31 cellular contexts compared by ENCODE assay signal in the genomic region with DNA sequence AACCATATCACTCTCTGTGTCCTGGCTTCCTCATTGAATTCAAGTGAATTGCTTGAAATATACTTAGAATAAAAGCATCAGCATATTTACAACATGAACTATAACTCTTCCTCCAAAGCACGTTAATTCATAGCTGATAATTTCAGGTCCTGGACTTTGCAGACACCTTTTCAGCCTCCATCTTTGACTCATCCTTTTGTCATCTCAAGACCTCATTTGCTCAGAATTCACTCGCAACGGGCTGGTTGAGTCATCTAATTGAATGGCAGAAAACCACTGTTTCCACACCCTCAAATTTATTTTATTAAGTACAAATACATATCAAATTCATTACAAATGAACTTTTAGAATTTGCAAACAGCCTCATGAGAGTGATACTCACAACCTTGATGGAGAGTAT.
DNase-seq lines count a peak whose midpoint lies in the region; ATAC-seq and TF ChIP-seq lines count a peak whose summit lies in the region.
"Had no signal": no experiment of that assay in that cellular context is flagged by ENCODE, and none has a peak within 500 bp of the region (broad histone marks: within the 10 kb centered on the region; RNA-seq: fewer than 3 reads in every experiment).

No MANE protein-coding gene starts in this region.

- no peak overlapping the region for H3K4me3 ChIP-seq in epithelial cell of esophagus (ENCODE audit: low read length)
- H3K4me3 ChIP-seq: HAP-1, mucosa of descending colon, right lobe of liver, uterus had no signal

- peaks cover 2% of the 10 kb centered on the region for H3K9me3 Mint-ChIP-seq in activated CD4-positive, alpha-beta T cell treated with anti-CD3 and anti-CD28 coated beads for 36 hours (ENCODE audit: low read depth)

- H3K27me3 Mint-ChIP-seq in activated CD4-positive, alpha-beta T cell treated with anti-CD3 and anti-CD28 coated beads for 36 hours, result peaks cover 7% of the 10 kb centered on the region

- intact Hi-C loops in activated CD4-positive, alpha-beta T cell treated with anti-CD3 and anti-CD28 coated beads for 36 hours (cut with DNase I, micrococcal nuclease), result no loop called here

- CTCF ChIA-PET in activated CD4-positive, alpha-beta T cell treated with anti-CD3 and anti-CD28 coated beads for 36 hours (lab: Charles Lee), result no interaction called here

- H3K36me3 Mint-ChIP-seq in activated CD4-positive, alpha-beta T cell treated with anti-CD3 and anti-CD28 coated beads for 36 hours (ENCODE audit: low read depth), result peaks cover 2% of the 10 kb centered on the region
- H3K36me3 Mint-ChIP-seq: natural killer cell had no signal

- peak; percentile 31 for DNase-seq in activated CD4-positive, alpha-beta T cell treated with anti-CD3 and anti-CD28 coated beads for 36 hours
- no peak for DNase-seq in activated CD4-positive, alpha-beta T cell treated with anti-CD3 and anti-CD28 coated beads, Interleukin-2, amount 50 U/mL, for 4 hours
- DNase-seq in Daoy (ENCODE audit: low read depth) (peak; percentile 22), RKO (ENCODE audit: low spot score) (peak; percentile 23), epithelial cell of esophagus (ENCODE audit: low read depth) (peak; percentile 94), HuH-7 (ENCODE audit: low spot score) (no peak), NCI-H128 (lab: John Stamatoyannopoulos, UW; ENCODE audit: unreplicated experiment) (no peak)
- DNase-seq: activated CD8-positive, alpha-beta memory T cell treated with anti-CD3 and anti-CD28 coated beads, Interleukin-2, amount 50 U/mL, for 48 hours; activated naive CD4-positive, alpha-beta T cell treated with anti-CD3 and anti-CD28 coated beads for 36 hours; amniotic stem cell; DMS79; GDM1; IMR-90; left colon; mucosa of descending colon; natural killer cell; NCI-H1092; NCI-H187 treated with DMSO at 0.1 percent for 48 hours; NCI-H2171 treated with DMSO at 0.1 percent for 48 hours; NCI-H510A treated with DMSO at 0.1 percent for 48 hours; right lobe of liver; SHP77 treated with DMSO at 0.1 percent for 48 hours; stimulated activated naive CD4-positive, alpha-beta T cell; SW 1271; T-helper 9 cell; uterus; WERI-Rb-1 had no signal

- no peak overlapping the region for H3K27ac Mint-ChIP-seq in activated CD4-positive, alpha-beta T cell treated with anti-CD3 and anti-CD28 coated beads for 36 hours
- H3K27ac Mint-ChIP-seq: activated naive CD4-positive, alpha-beta T cell treated with anti-CD3 and anti-CD28 coated beads for 36 hours; activated T-helper 1 cell treated with anti-CD3 and anti-CD28 coated beads, Interleukin-12 subunit alpha, Interleukin-12 subunit beta, Interleukin-2, Interleukin-4 antibody, amounts not matched to agents 30 ng/mL and 10 ng/mL and 1 ng/mL, durations not matched to agents 14 hours and 24 hours and 36 hours; natural killer cell; progenitor cell of endocrine pancreas had no signal

- no peak overlapping the region for H3K4me3 Mint-ChIP-seq in activated CD4-positive, alpha-beta T cell treated with anti-CD3 and anti-CD28 coated beads for 36 hours
- H3K4me3 Mint-ChIP-seq: activated naive CD4-positive, alpha-beta T cell treated with anti-CD3 and anti-CD28 coated beads for 36 hours; activated T-helper 1 cell treated with anti-CD3 and anti-CD28 coated beads, Interleukin-12 subunit alpha, Interleukin-12 subunit beta, Interleukin-2, Interleukin-4 antibody, amounts not matched to agents 30 ng/mL and 10 ng/mL and 1 ng/mL, durations not matched to agents 14 hours and 24 hours and 36 hours; natural killer cell had no signal

- POLR2A ChIA-PET in activated CD4-positive, alpha-beta T cell treated with anti-CD3 and anti-CD28 coated beads for 36 hours (lab: Charles Lee), result interaction anchor here (0.6 kb wide), 1 partner anchor 388 kb away, joined by 4 read pairs; no protein-coding TSS in a partner anchor

- no peak for TF ChIP-seq CTCF in epithelial cell of esophagus (IDR thresholded peaks at IDR 0.05; ENCODE audit: insufficient read depth, low read depth, low read length, missing control alignments)

- peak; percentile 64 for ATAC-seq in activated CD4-positive, alpha-beta T cell treated with anti-CD3 and anti-CD28 coated beads for 36 hours
- ATAC-seq in HG03280 (IDR thresholded peaks at IDR 0.05; ENCODE audit: unreplicated experiment), result no peak
- ATAC-seq: left colon, mucosa of descending colon, natural killer cell, right lobe of liver had no signal

- H3K4me1 Mint-ChIP-seq in activated CD4-positive, alpha-beta T cell treated with anti-CD3 and anti-CD28 coated beads for 36 hours, result peaks cover 4% of the 10 kb centered on the region
- H3K4me1 Mint-ChIP-seq: natural killer cell had no signal

Comparison
In these comparisons a context has a peak if more than half of its experiments do, and no peak if none do; other contexts are left out.
1. DNase-seq: peak in activated CD4-positive, alpha-beta T cell treated with anti-CD3 and anti-CD28 coated beads for 36 hours (single experiment), Daoy (single experiment), RKO (single experiment) and epithelial cell of esophagus (single experiment); none in activated CD4-positive, alpha-beta T cell treated with anti-CD3 and anti-CD28 coated beads, Interleukin-2, amount 50 U/mL, for 4 hours (0 of 2), HuH-7 (single experiment) and NCI-H128 (single experiment).